Comparison of ENCODE assay signal across 16 cellular contexts in genomic region chr5:177503351-177504085, GRCh38. TPM values are rescaled to one million over a fixed set of nuclear protein-coding genes. Genes with fewer than 3 reads are reported as not detected.
DNase-seq lines count a peak whose midpoint lies in the region; ATAC-seq and TF ChIP-seq lines count a peak whose summit lies in the region.
"Had no signal": no experiment of that assay in that cellular context is flagged by ENCODE, and none has a peak within 500 bp of the region (broad histone marks: within the 10 kb centered on the region; RNA-seq: fewer than 3 reads in every experiment).

No MANE protein-coding gene starts in this region.

- H3K27me3 Mint-ChIP-seq in glutamatergic neuron (ENCODE audit: unreplicated experiment), result peaks cover 22% of the 10 kb centered on the region
- H3K27me3 Mint-ChIP-seq: CD4-positive, alpha-beta memory T cell had no signal

- no peak overlapping the region for H3K27ac ChIP-seq in mammary epithelial cell (ENCODE audit: insufficient read depth, low read depth, low read length)
- H3K27ac ChIP-seq in breast epithelium, result no peak overlapping the region
- H3K27ac ChIP-seq in DOHH2 (ENCODE audit: low read depth, low read length), result peak overlapping the region; percentile 83
- H3K27ac ChIP-seq in OCI-LY7 (ENCODE audit: low read depth, low read length, poor library complexity, severe bottlenecking), result peak overlapping the region; percentile 94
- H3K27ac ChIP-seq in sigmoid colon, result no peak overlapping the region
- H3K27ac ChIP-seq: C4-2B had no signal

- no peaks in the 10 kb centered on the region for H3K79me2 ChIP-seq in mammary epithelial cell (ENCODE audit: insufficient read depth, low read length)
- H3K79me2 ChIP-seq in DOHH2 (ENCODE audit: control insufficient read depth, low read length), result peaks cover 22% of the 10 kb centered on the region
- peaks cover 18% of the 10 kb centered on the region for H3K79me2 ChIP-seq in OCI-LY7 (ENCODE audit: insufficient read depth, low read depth, low read length)

- in situ Hi-C loops in mammary epithelial cell (cut with MboI; ENCODE audit: low sequenced_read_pairs in 2 of 2), result no loop called here

- H2AFZ ChIP-seq in mammary epithelial cell (ENCODE audit: low read depth, low read length) (peak overlapping the region; percentile 64), OCI-LY7 (ENCODE audit: low read length) (no peak overlapping the region)

- DNase-seq in mammary epithelial cell (no peak), breast epithelium (ENCODE audit: low spot score in 2 of 2) (no peak), OCI-LY7 (ENCODE audit: low spot score) (peak; percentile 40), glutamatergic neuron (no peak), sigmoid colon (no peak)
- DNase-seq: ACHN; CD4-positive, alpha-beta memory T cell; DMS79; EL; GDM1; GOT3; H9 had no signal

- POLR2A ChIA-PET in OCI-LY7 (lab: Charles Lee), result interaction anchor here (1.5 kb wide), 1 partner anchor 49 kb away, joined by 6 read pairs; no protein-coding TSS in a partner anchor

- H3K4me1 Mint-ChIP-seq in glutamatergic neuron (ENCODE audit: low read depth, unreplicated experiment), result peaks cover 34% of the 10 kb centered on the region

- intact Hi-C loops in mammary epithelial cell (cut with micrococcal nuclease) (no loop called here), breast epithelium (cut with DNase I; ENCODE audit: low total_unique reads) (loop anchor here (5.0 kb wide), 1 partner anchor 101 kb away; the partner anchor contains the start of gene PFN3), OCI-LY7 (cut with micrococcal nuclease; ENCODE audit: unreplicated experiment) (loop anchor here (10.0 kb wide), 1 partner anchor 611 kb away; the partner anchor contains the start of gene N4BP3), sigmoid colon (cut with DNase I) (no loop called here)

- H3K9me3 Mint-ChIP-seq in glutamatergic neuron (ENCODE audit: unreplicated experiment), result peaks cover 20% of the 10 kb centered on the region
- H3K9me3 Mint-ChIP-seq: CD4-positive, alpha-beta memory T cell; H9 had no signal

- peak overlapping the region; percentile 35 for H3K27ac Mint-ChIP-seq in glutamatergic neuron (ENCODE audit: unreplicated experiment)

- peak overlapping the region; percentile 17 for H3K4me2 ChIP-seq in mammary epithelial cell (ENCODE audit: insufficient read depth, low read depth, low read length)
- peak overlapping the region; percentile 61; the same call in 1 of the 2 replicates for H3K4me2 ChIP-seq in DOHH2 (ENCODE audit: low read length)
- H3K4me2 ChIP-seq in OCI-LY7 (ENCODE audit: low read length), result peak overlapping the region; percentile 71

- TF ChIP-seq EP300 in sigmoid colon (IDR thresholded peaks at IDR 0.05), result no peak

- no peak for ATAC-seq in HG03378 (IDR thresholded peaks at IDR 0.05; ENCODE audit: unreplicated experiment)
- ATAC-seq in HG02885 (IDR thresholded peaks at IDR 0.05; ENCODE audit: poor library complexity, unreplicated experiment), result no peak

- H3K9me2 ChIP-seq in DOHH2 (replicated peaks; ENCODE audit: control insufficient read depth, low read length) (no peaks in the 10 kb centered on the region), OCI-LY7 (ENCODE audit: insufficient read depth, low read length) (no peaks in the 10 kb centered on the region)

- TF ChIP-seq POLR2A in breast epithelium (IDR thresholded peaks at IDR 0.05) (no peak), sigmoid colon (IDR thresholded peaks at IDR 0.05) (no peak)

- H3K36me3 Mint-ChIP-seq in glutamatergic neuron (ENCODE audit: unreplicated experiment), result no peaks in the 10 kb centered on the region
- H3K36me3 Mint-ChIP-seq: CD4-positive, alpha-beta memory T cell had no signal

- H3K27me3 ChIP-seq in mammary epithelial cell (ENCODE audit: insufficient read depth, low read length), result no peaks in the 10 kb centered on the region
- H3K27me3 ChIP-seq in breast epithelium, result no peaks in the 10 kb centered on the region
- H3K27me3 ChIP-seq in DOHH2 (ENCODE audit: control insufficient read depth, low read length), result peaks cover 10% of the 10 kb centered on the region
- no peaks in the 10 kb centered on the region for H3K27me3 ChIP-seq in sigmoid colon

- H3K4me1 ChIP-seq in mammary epithelial cell (ENCODE audit: insufficient read depth, low read length) (peaks cover 27% of the 10 kb centered on the region), breast epithelium (no peaks in the 10 kb centered on the region), DOHH2 (ENCODE audit: control insufficient read depth, low read length) (peaks cover 69% of the 10 kb centered on the region), OCI-LY7 (ENCODE audit: insufficient read depth, low read length, poor library complexity, severe bottlenecking) (peaks cover 73% of the 10 kb centered on the region), sigmoid colon (peaks cover 0 to 18% (median 12%) of the 10 kb centered on the region in 4 donors)

- CTCF ChIA-PET in mammary epithelial cell (lab: Charles Lee; ENCODE audit: low non-redundant PET), result interaction anchor here (0.5 to 0.8 kb wide), 3 partner anchors 13 to 194 kb away, joined by 3 to 4 read pairs (median 4); partner anchors contain the start of gene DDX41
- CTCF ChIA-PET in OCI-LY7 (lab: Charles Lee; ENCODE audit: unreplicated experiment), result no interaction called here

- no peaks in the 10 kb centered on the region for H3K36me3 ChIP-seq in mammary epithelial cell (ENCODE audit: insufficient read depth, low read length)
- H3K36me3 ChIP-seq in breast epithelium, result no peaks in the 10 kb centered on the region
- H3K36me3 ChIP-seq in DOHH2 (ENCODE audit: control insufficient read depth, low read length), result peaks cover 67% of the 10 kb centered on the region
- H3K36me3 ChIP-seq in OCI-LY7 (ENCODE audit: insufficient read depth, low read length), result peaks cover 62% of the 10 kb centered on the region
- H3K36me3 ChIP-seq in sigmoid colon, result no peaks in the 10 kb centered on the region

- no peak overlapping the region for H3K4me3 Mint-ChIP-seq in glutamatergic neuron (ENCODE audit: unreplicated experiment)
- H3K4me3 Mint-ChIP-seq: CD4-positive, alpha-beta memory T cell; H9 had no signal

- TF ChIP-seq CTCF in mammary epithelial cell (conservative IDR thresholded peaks at IDR 0.05 in 1 of 2, IDR thresholded peaks at IDR 0.05 in 1 of 2; ENCODE audit: extremely low read depth in 1 of 2, insufficient read depth in 1 of 2, low read depth in 1 of 2, low read length in 2 of 2) (no peak), breast epithelium (IDR thresholded peaks at IDR 0.05) (no peak), DOHH2 (IDR thresholded peaks at IDR 0.05; ENCODE audit: low read depth, low read length, poor library complexity, severe bottlenecking) (no peak), OCI-LY7 (conservative IDR thresholded peaks at IDR 0.05; ENCODE audit: low read length) (no peak), glutamatergic neuron (IDR thresholded peaks at IDR 0.05; ENCODE audit: partially characterized antibody, unreplicated experiment) (no peak), sigmoid colon (IDR thresholded peaks at IDR 0.05) (no peak)

- H3K4me3 ChIP-seq in mammary epithelial cell (replicated peaks in 1 of 3; ENCODE audit: insufficient read depth in 1 of 3, low read depth in 2 of 3, low read length in 3 of 3) (no peak overlapping the region), breast epithelium (peak overlapping the region in 1 of 3 donors; percentile 29), DOHH2 (ENCODE audit: low read length) (no peak overlapping the region), OCI-LY7 (ENCODE audit: low read depth, low read length, poor library complexity, severe bottlenecking) (peak overlapping the region; percentile 8), sigmoid colon (no peak overlapping the region)

- dilution Hi-C loops in mammary epithelial cell (cut with HindIII; ENCODE audit: low sequenced_read_pairs), result no loop called here

- H3F3A ChIP-seq in DOHH2 (ENCODE audit: control insufficient read depth, insufficient read depth), result peaks cover 31% of the 10 kb centered on the region

- no peak overlapping the region for H3K9ac ChIP-seq in mammary epithelial cell (ENCODE audit: insufficient read depth, low read length)

- H4K20me1 ChIP-seq in mammary epithelial cell (ENCODE audit: insufficient read depth, low read length), result no peaks in the 10 kb centered on the region
- peaks cover 8% of the 10 kb centered on the region; the same call in 1 of the 2 replicates for H4K20me1 ChIP-seq in DOHH2 (ENCODE audit: control insufficient read depth, insufficient read depth, low read depth, low read length)
- no peaks in the 10 kb centered on the region for H4K20me1 ChIP-seq in OCI-LY7 (ENCODE audit: insufficient read depth, low read length)

- WGBS in mammary epithelial cell (ENCODE audit: low coverage, missing lambda C conversion rate), result 86% methylated on average over 12 of the region's 24 CpGs
- 81 to 90% methylated on average over 24 of the region's 24 CpGs for WGBS in sigmoid colon, 2 donors

- BruUV-seq in mammary epithelial cell (replicated peaks; lab: Mats Ljungman, UMichigan), result no TSS peak
- BruUV-seq in OCI-LY7 (replicated peaks; lab: Mats Ljungman, UMichigan), result no TSS peak

- H3K9me3 ChIP-seq in mammary epithelial cell (replicated peaks; ENCODE audit: insufficient read depth, low read length) (no peaks in the 10 kb centered on the region), breast epithelium (no peaks in the 10 kb centered on the region), DOHH2 (ENCODE audit: control insufficient read depth, insufficient read depth, low read length) (no peaks in the 10 kb centered on the region), OCI-LY7 (ENCODE audit: low read length) (no peaks in the 10 kb centered on the region), sigmoid colon (no peaks in the 10 kb centered on the region)

RNA-seq across cellular contexts. Expression of gene DOK3, which starts 6.1 kb away (rescaled TPM):
- total RNA-seq in mammary epithelial cell, result 1 to 10 TPM; 4.3 to 4.7 TPM
- polyA plus RNA-seq in mammary epithelial cell, result 1.7 TPM
- 2.4 TPM for polyA minus RNA-seq in mammary epithelial cell
- total RNA-seq in breast epithelium, result 1 to 10 TPM; 1.6 to 7.2 (median 6.6) TPM
- total RNA-seq in OCI-LY7 (2014; rRNA removed; shearing (Covaris generic)), result 186 and 197 TPM in 2 replicates
- 260 and 268 TPM in 2 replicates for total RNA-seq in OCI-LY7 (2022)
- total RNA-seq in glutamatergic neuron (ENCODE audit: unreplicated experiment), result 29.2 TPM
- 1 to 10 TPM; 4.6 to 8.0 (median 6.5) TPM for total RNA-seq in sigmoid colon
- 10 to 100 TPM in 1 of 3 donors, 1 to 10 TPM in 2; 3.0 to 20.2 (median 7.2) TPM for polyA plus RNA-seq in sigmoid colon

RNA-seq across cellular contexts. Expression of gene PDLIM7, which starts 6.1 kb away (rescaled TPM):
- 100 to 1,000 TPM; 235 to 259 TPM for total RNA-seq in mammary epithelial cell
- 103 TPM for polyA plus RNA-seq in mammary epithelial cell
- polyA minus RNA-seq in mammary epithelial cell, result 95.3 TPM
- 10 to 100 TPM; 17.1 to 61.9 (median 42.6) TPM for total RNA-seq in breast epithelium
- total RNA-seq in OCI-LY7 (2014; rRNA removed; shearing (Covaris generic)), result 38.8 and 41.4 TPM in 2 replicates
- total RNA-seq in OCI-LY7 (2022), result 58.0 and 78.9 TPM in 2 replicates
- 430 TPM for total RNA-seq in glutamatergic neuron (ENCODE audit: unreplicated experiment)
- 100 to 1,000 TPM; 274 to 923 (median 482) TPM for total RNA-seq in sigmoid colon
- 10 to 100 TPM in 2 of 3 donors, 1 to 10 TPM in 1; 7.2 to 58.5 (median 14.4) TPM for polyA plus RNA-seq in sigmoid colon

RNA-seq across cellular contexts. Expression of gene DDX41, which starts 13.2 kb away (rescaled TPM):
- total RNA-seq in mammary epithelial cell (10 to 100 TPM; 60.7 to 80.6 TPM), breast epithelium (100 to 1,000 TPM in 2 of 3 donors, 10 to 100 TPM in 1; 76.0 to 110 (median 103) TPM), OCI-LY7 (2022) (145 and 169 TPM in 2 replicates), glutamatergic neuron (ENCODE audit: unreplicated experiment) (125 TPM), sigmoid colon (10 to 100 TPM; 47.8 to 55.1 (median 51.6) TPM)
- polyA plus RNA-seq in mammary epithelial cell (115 TPM), sigmoid colon (10 to 100 TPM; 69.7 to 78.4 (median 72.6) TPM)
- polyA minus RNA-seq in mammary epithelial cell, result 79.3 TPM
- total RNA-seq in OCI-LY7 (2014; rRNA removed; shearing (Covaris generic)), result 216 and 224 TPM in 2 replicates

RNA-seq across cellular contexts. Expression of gene DBN1, which starts 30.1 kb away (rescaled TPM):
- total RNA-seq in mammary epithelial cell (100 to 1,000 TPM in 1 of 2 donors, 10 to 100 TPM in 1; 80.3 to 107 TPM), breast epithelium (10 to 100 TPM; 30.7 to 94.6 (median 61.3) TPM), OCI-LY7 (2022) (21.3 and 22.0 TPM in 2 replicates), glutamatergic neuron (ENCODE audit: unreplicated experiment) (1,261 TPM), sigmoid colon (10 to 100 TPM; 54.8 to 100.0 (median 82.3) TPM)
- polyA plus RNA-seq in mammary epithelial cell (35.0 TPM), sigmoid colon (10 to 100 TPM in 2 of 3 donors, 1 to 10 TPM in 1; 6.0 to 22.2 (median 16.9) TPM)
- polyA minus RNA-seq in mammary epithelial cell, result 42.0 TPM
- total RNA-seq in OCI-LY7 (2014; rRNA removed; shearing (Covaris generic)), result 11.7 and 17.4 TPM in 2 replicates

RNA-seq across cellular contexts. Expression of gene FAM193B, which starts 50.8 kb away (rescaled TPM):
- total RNA-seq in mammary epithelial cell (10 to 100 TPM; 30.7 to 63.3 TPM), breast epithelium (10 to 100 TPM; 35.4 to 81.5 (median 77.0) TPM), OCI-LY7 (2022) (104 and 113 TPM in 2 replicates), glutamatergic neuron (ENCODE audit: unreplicated experiment) (227 TPM), sigmoid colon (10 to 100 TPM; 39.6 to 82.8 (median 43.9) TPM)
- polyA plus RNA-seq in mammary epithelial cell (24.7 TPM), sigmoid colon (10 to 100 TPM in 2 of 3 donors, 1 to 10 TPM in 1; 9.0 to 87.4 (median 10.2) TPM)
- polyA minus RNA-seq in mammary epithelial cell, result 13.0 TPM
- 63.2 and 92.8 TPM in 2 replicates for total RNA-seq in OCI-LY7 (2014; rRNA removed; shearing (Covaris generic))

Comparison
In these comparisons a context has a peak if more than half of its experiments do, and no peak if none do; other contexts are left out.
1. intact Hi-C loops: an anchor here in breast epithelium (5.0 kb wide) and OCI-LY7 (10.0 kb wide); none called in mammary epithelial cell and sigmoid colon.
2. H3K27ac ChIP-seq: peak in DOHH2 (single experiment) and OCI-LY7 (single experiment); none in mammary epithelial cell (single experiment), breast epithelium (0 of 2) and sigmoid colon (0 of 4).
3. H3K4me2 ChIP-seq: peak in every context shown above with its lines; median percentile 71 in OCI-LY7; 61 in DOHH2; 17 in mammary epithelial cell.